In genomic region chr14:34012369-34012768, GRCh38 we compare ENCODE assay signal across 24 cellular contexts.
"Had no signal": no experiment of that assay in that cellular context is flagged by ENCODE, and none has a peak within 500 bp of the region (broad histone marks: within the 10 kb centered on the region; RNA-seq: fewer than 3 reads in every experiment).

No MANE protein-coding gene starts in this region.

- H3K27ac Mint-ChIP-seq: nephron progenitor cell, WTC11 had no signal

- H3K9ac ChIP-seq: parathyroid adenoma had no signal

- DNase-seq: activated CD4-positive, alpha-beta T cell treated with anti-CD3 and anti-CD28 coated beads, Interleukin-2, amount 50 U/mL, for 4 hours; activated naive CD4-positive, alpha-beta T cell; anterior cingulate cortex; body of pancreas; effector CD4-positive, alpha-beta T cell; heart right ventricle; islet precursor cell; lower lobe of right lung; mesendoderm; mucosa of descending colon; nephron progenitor cell; small intestine; stimulated activated CD4-positive, alpha-beta T cell treated with anti-CD3 and anti-CD28 coated beads, Interleukin-2, amount 100 ng/mL, for 24 hours; SW 1271; T-helper 9 cell had no signal

- H3K9me3 ChIP-seq: body of pancreas, lower lobe of right lung, mucosa of descending colon, thoracic aorta, upper lobe of left lung had no signal

- H2AFZ ChIP-seq: parathyroid adenoma had no signal

- H3K4me3 ChIP-seq: body of pancreas, cardiac muscle cell, heart right ventricle, lower lobe of right lung, mucosa of descending colon, SK-N-MC, thoracic aorta, upper lobe of left lung had no signal

- H3K4me3 Mint-ChIP-seq: nephron progenitor cell, WTC11 had no signal

- H3K79me2 ChIP-seq: parathyroid adenoma had no signal

- H3K36me3 ChIP-seq: cardiac muscle cell, heart right ventricle, lower lobe of right lung, thoracic aorta, upper lobe of left lung had no signal

- H3K27ac ChIP-seq: body of pancreas, cardiac muscle cell, lower lobe of right lung, parathyroid adenoma, SK-N-MC, thoracic aorta, upper lobe of left lung had no signal

- FAIRE-seq: endometrium, small intestine had no signal

- H3K36me3 Mint-ChIP-seq: WTC11 had no signal

- ATAC-seq: body of pancreas; heart right ventricle; lower lobe of right lung; mucosa of descending colon; sciatic nerve; stimulated activated effector memory CD8-positive, alpha-beta T cell treated with anti-CD3 and anti-CD28 coated beads, Interleukin-12 subunit alpha, Interleukin-12 subunit beta, amount 100 ng/mL, for 72 hours; WTC11 had no signal

- H3K27me3 ChIP-seq: body of pancreas, cardiac muscle cell, heart right ventricle, upper lobe of left lung had no signal

- H3K4me1 ChIP-seq: body of pancreas, lower lobe of right lung, parathyroid adenoma, upper lobe of left lung had no signal
